14 cellular contexts compared by ENCODE assay signal in genomic region chr2:71449343-71449742, GRCh38. TPM values are rescaled to one million over a fixed set of nuclear protein-coding genes. Genes with fewer than 3 reads are reported as not detected.
DNase-seq lines count a peak whose midpoint lies in the region; ATAC-seq and TF ChIP-seq lines count a peak whose summit lies in the region.
"Had no signal": no experiment of that assay in that cellular context is flagged by ENCODE, and none has a peak within 500 bp of the region (broad histone marks: within the 10 kb centered on the region; RNA-seq: fewer than 3 reads in every experiment).

No MANE protein-coding gene starts in this region.

- peaks cover 0 to 12% (median 10%) of the 10 kb centered on the region in 11 experiments; a peak in 14 of 22 replicates for H3K27me3 ChIP-seq in BLaER1 treated with 17β-estradiol and CSF1 and Interleukin-3, amounts not matched to agents 10 nM and 100 nM
- H3K27me3 ChIP-seq in neutrophil, result no peaks in the 10 kb centered on the region
- H3K27me3 ChIP-seq: Peyer's patch, SJSA1 had no signal

- no peaks in the 10 kb centered on the region for H3K9me3 ChIP-seq in BLaER1 treated with 17β-estradiol and CSF1 and Interleukin-3, amounts not matched to agents 10 nM and 100 nM (replicated peaks in 1 of 11)
- no peaks in the 10 kb centered on the region for H3K9me3 ChIP-seq in neutrophil
- H3K9me3 ChIP-seq: A549, Peyer's patch, SJSA1 had no signal

- ATAC-seq in central memory CD8-positive, alpha-beta T cell (replicated peaks; ENCODE audit: extremely low read depth, poor library complexity, severe bottlenecking), result peak; percentile 84
- ATAC-seq in GM18498 (IDR thresholded peaks at IDR 0.05; ENCODE audit: unreplicated experiment) (no peak), omental fat pad (ENCODE audit: low FRiP score) (no peak)
- ATAC-seq: A549 had no signal

- H3K4me1 ChIP-seq in BLaER1 treated with 17β-estradiol and CSF1 and Interleukin-3, amounts not matched to agents 10 nM and 100 nM, result peaks cover 50 to 73% (median 61%) of the 10 kb centered on the region in 10 experiments
- peaks cover 84 to 88% of the 10 kb centered on the region in 2 experiments for H3K4me1 ChIP-seq in neutrophil (ENCODE audit: control insufficient read depth in 1 of 2, insufficient read depth in 1 of 2, low read depth in 1 of 2, low read length in 1 of 2)

- peaks cover 0 to 5% (median 0%) of the 10 kb centered on the region in 11 experiments; a peak in 3 of 22 replicates for H3K36me3 ChIP-seq in BLaER1 treated with 17β-estradiol and CSF1 and Interleukin-3, amounts not matched to agents 10 nM and 100 nM
- no peaks in the 10 kb centered on the region for H3K36me3 ChIP-seq in neutrophil
- H3K36me3 ChIP-seq: Peyer's patch, SJSA1 had no signal

- peaks cover 3% of the 10 kb centered on the region for H3K27me3 Mint-ChIP-seq in central memory CD8-positive, alpha-beta T cell

- H3K9ac ChIP-seq in BLaER1 treated with 17β-estradiol and CSF1 and Interleukin-3, amounts not matched to agents 10 nM and 100 nM, result peak overlapping the region in 1 of 11 experiments; percentile 29; a peak in 3 of 22 replicates

- DNase-seq in GM20000 (ENCODE audit: low spot score), result peak; percentile 10
- DNase-seq in central memory CD8-positive, alpha-beta T cell (ENCODE audit: low spot score in 2 of 2), result no peak
- no peak for DNase-seq in activated naive CD4-positive, alpha-beta T cell (lab: John Stamatoyannopoulos, UW)
- DNase-seq in omental fat pad (ENCODE audit: low spot score), result no peak
- DNase-seq: NCI-H1092; NCI-H1694; NK-92 treated with Interleukin-12 subunit alpha and Interleukin-12 subunit beta, amount 100 ng/mL, for 24 hours; Peyer's patch had no signal

- H3K4me1 Mint-ChIP-seq in central memory CD8-positive, alpha-beta T cell, result peaks cover 40% of the 10 kb centered on the region

- no peak for TF ChIP-seq CTCF in GM20000 (IDR thresholded peaks at IDR 0.05; ENCODE audit: extremely low read depth, missing control alignments)
- no peak for TF ChIP-seq CTCF in neutrophil (IDR thresholded peaks at IDR 0.05)
- no peak for TF ChIP-seq CTCF in omental fat pad (IDR thresholded peaks at IDR 0.05)

- H3K27ac ChIP-seq in BLaER1 treated with 17β-estradiol and CSF1 and Interleukin-3, amounts not matched to agents 10 nM and 100 nM, result peak overlapping the region in 10 of 11 experiments; percentile 7 to 90 (median 80); a peak in 14 of 22 replicates
- peak overlapping the region; percentile 88 for H3K27ac ChIP-seq in neutrophil
- H3K27ac ChIP-seq: A549, Peyer's patch, SJSA1 had no signal

- H3K4me3 Mint-ChIP-seq in central memory CD8-positive, alpha-beta T cell, result peak overlapping the region; percentile 8

- no peaks in the 10 kb centered on the region for H3K9me3 Mint-ChIP-seq in central memory CD8-positive, alpha-beta T cell

- peak overlapping the region; percentile 47 to 98 (median 92); a peak in 21 of 22 replicates for H3K4me2 ChIP-seq in BLaER1 treated with 17β-estradiol and CSF1 and Interleukin-3, amounts not matched to agents 10 nM and 100 nM
- H3K4me2 ChIP-seq: A549 had no signal

- H4K20me1 ChIP-seq in BLaER1 treated with 17β-estradiol and CSF1 and Interleukin-3, amounts not matched to agents 10 nM and 100 nM, result no peaks in the 10 kb centered on the region

- H3K36me3 Mint-ChIP-seq in central memory CD8-positive, alpha-beta T cell (ENCODE audit: insufficient read depth), result no peaks in the 10 kb centered on the region

- H3K4me3 ChIP-seq in BLaER1 treated with 17β-estradiol and CSF1 and Interleukin-3, amounts not matched to agents 10 nM and 100 nM, result no peak overlapping the region
- peak overlapping the region; percentile 88 to 97 for H3K4me3 ChIP-seq in neutrophil (ENCODE audit: low read depth in 1 of 2, low read length in 1 of 2)
- H3K4me3 ChIP-seq: A549, Peyer's patch, SJSA1 had no signal

- peak overlapping the region; percentile 68 for H3K27ac Mint-ChIP-seq in central memory CD8-positive, alpha-beta T cell (ENCODE audit: low read depth)

RNA-seq across cellular contexts. Expression of gene DYSF, which starts 4.0 kb away (rescaled TPM):
- 10 to 100 TPM in 3 of 4 donors, 1 to 10 TPM in 1; 7.9 to 70.5 (median 17.8) TPM for total RNA-seq in omental fat pad
- total RNA-seq: HT-29 had no signal

Comparison
In these comparisons a context has a peak if more than half of its experiments do, and no peak if none do; other contexts are left out.
1. H3K4me3 ChIP-seq: peak in neutrophil (2 of 2); none in BLaER1 treated with 17β-estradiol and CSF1 and Interleukin-3, amounts not matched to agents 10 nM and 100 nM (0 of 10).